Comparison of ENCODE assay signal across 8 cellular contexts in genomic region chr6:27158316-27158643, GRCh38.
A peak's percentile ranks its signal among the peaks of the same experiment; 100 is the strongest.
DNase-seq lines count a peak whose midpoint lies in the region; ATAC-seq and TF ChIP-seq lines count a peak whose summit lies in the region.
"Had no signal": no experiment of that assay in that cellular context is flagged by ENCODE, and none has a peak within 500 bp of the region (broad histone marks: within the 10 kb centered on the region; RNA-seq: fewer than 3 reads in every experiment).

No MANE protein-coding gene starts in this region.

- H3F3A ChIP-seq in OCI-LY1 (ENCODE audit: insufficient read depth, low read length) = no peaks in the 10 kb centered on the region

- H3K4me2 ChIP-seq in OCI-LY1 (ENCODE audit: low read length) = peak overlapping the region; percentile 88

- H3K4me3 ChIP-seq in GM06990 (replicated peaks; ENCODE audit: low read depth, low read length) (0 out of 2 replicates have a peak overlapping the region, but pooled peaks have one; percentile 0), OCI-LY1 (ENCODE audit: low read depth, low read length, poor library complexity, severe bottlenecking) (peak overlapping the region; percentile 64)

- H3K4me3 Mint-ChIP-seq in dendritic cell treated with granulocyte-macrophage colony-stimulating factor and Interleukin-4, amounts not matched to agents 40 ng/mL and 50 ng/mL, for 4 days = peak overlapping the region; percentile 69
- peak overlapping the region; percentile 76 for H3K4me3 Mint-ChIP-seq in progenitor cell of endocrine pancreas (ENCODE audit: low read depth)

- no peaks in the 10 kb centered on the region for H3K9me3 Mint-ChIP-seq in dendritic cell treated with granulocyte-macrophage colony-stimulating factor and Interleukin-4, amounts not matched to agents 40 ng/mL and 50 ng/mL, for 4 days
- H3K9me3 Mint-ChIP-seq in progenitor cell of endocrine pancreas (ENCODE audit: low read depth) = no peaks in the 10 kb centered on the region

- TF ChIP-seq CTCF in GM06990 (IDR thresholded peaks at IDR 0.05; ENCODE audit: insufficient read depth, low read length, poor library complexity, severe bottlenecking) = no peak
- no peak for TF ChIP-seq CTCF in OCI-LY1 (IDR thresholded peaks at IDR 0.05; ENCODE audit: low read length)
- TF ChIP-seq CTCF in progenitor cell of endocrine pancreas (IDR thresholded peaks at IDR 0.05; ENCODE audit: unreplicated experiment) = no peak

- no peaks in the 10 kb centered on the region for H3K36me3 ChIP-seq in GM06990 (ENCODE audit: control insufficient read depth, insufficient read depth, low read length)
- H3K36me3 ChIP-seq in OCI-LY1 (ENCODE audit: insufficient read depth, low read length) = no peaks in the 10 kb centered on the region

- peaks cover 19% of the 10 kb centered on the region for H3K4me1 Mint-ChIP-seq in dendritic cell treated with granulocyte-macrophage colony-stimulating factor and Interleukin-4, amounts not matched to agents 40 ng/mL and 50 ng/mL, for 4 days (ENCODE audit: low read depth)
- H3K4me1 Mint-ChIP-seq in progenitor cell of endocrine pancreas (ENCODE audit: low read depth) = peaks cover 13% of the 10 kb centered on the region

- peak overlapping the region; percentile 58 for H3K27ac Mint-ChIP-seq in dendritic cell treated with granulocyte-macrophage colony-stimulating factor and Interleukin-4, amounts not matched to agents 40 ng/mL and 50 ng/mL, for 4 days
- peak overlapping the region; percentile 94 for H3K27ac Mint-ChIP-seq in progenitor cell of endocrine pancreas

- H3K27me3 ChIP-seq in GM06990 (replicated peaks; ENCODE audit: control insufficient read depth, insufficient read depth, low read length) (no peaks in the 10 kb centered on the region; the same call in 1 of the 2 replicates), OCI-LY1 (ENCODE audit: insufficient read depth, low read length) (no peaks in the 10 kb centered on the region)

- H4K20me1 ChIP-seq in OCI-LY1 (ENCODE audit: insufficient read depth, low read length) = no peaks in the 10 kb centered on the region

- H3K9me2 ChIP-seq in OCI-LY1 (ENCODE audit: low read depth, low read length) = no peaks in the 10 kb centered on the region

- no peak for ATAC-seq in GM18870 (IDR thresholded peaks at IDR 0.05; ENCODE audit: unreplicated experiment)

- DNase-seq in GM06990 (ENCODE audit: extremely low read depth, insufficient read length) = no peak
- no peak for DNase-seq in progenitor cell of endocrine pancreas (ENCODE audit: low spot score, unreplicated experiment)
- no peak for DNase-seq in NCI-H1092 (lab: John Stamatoyannopoulos, UW)
- no peak for DNase-seq in stimulated activated CD4-positive, alpha-beta T cell treated with anti-CD3 and anti-CD28 coated beads, Interleukin-4, amount 100 ng/mL, for 1 hour
- DNase-seq: cortex of kidney had no signal

- H3K4me1 ChIP-seq in OCI-LY1 (ENCODE audit: insufficient read depth, low read length, severe bottlenecking) = peaks cover 31% of the 10 kb centered on the region

- no peaks in the 10 kb centered on the region for H3K79me2 ChIP-seq in OCI-LY1 (ENCODE audit: insufficient read depth, low read length)

- H2AFZ ChIP-seq in OCI-LY1 (ENCODE audit: low read length) = no peak overlapping the region

- intact Hi-C loops in dendritic cell treated with granulocyte-macrophage colony-stimulating factor and Interleukin-4, amounts not matched to agents 40 ng/mL and 50 ng/mL, for 4 days (cut with micrococcal nuclease) = no loop called here

- H3K36me3 Mint-ChIP-seq in dendritic cell treated with granulocyte-macrophage colony-stimulating factor and Interleukin-4, amounts not matched to agents 40 ng/mL and 50 ng/mL, for 4 days (ENCODE audit: low read depth) = no peaks in the 10 kb centered on the region
- H3K36me3 Mint-ChIP-seq in progenitor cell of endocrine pancreas (ENCODE audit: insufficient read depth) = no peaks in the 10 kb centered on the region

- H3K27ac ChIP-seq in OCI-LY1 (ENCODE audit: low read depth, low read length, poor library complexity, severe bottlenecking) = no peak overlapping the region

- no peaks in the 10 kb centered on the region for H3K9me3 ChIP-seq in OCI-LY1 (ENCODE audit: low read length)

- H3K27me3 Mint-ChIP-seq in dendritic cell treated with granulocyte-macrophage colony-stimulating factor and Interleukin-4, amounts not matched to agents 40 ng/mL and 50 ng/mL, for 4 days = peaks cover 19% of the 10 kb centered on the region
- H3K27me3 Mint-ChIP-seq in progenitor cell of endocrine pancreas = peaks cover 6% of the 10 kb centered on the region

- H3K9ac ChIP-seq in OCI-LY1 (ENCODE audit: low read length) = no peak overlapping the region
